28 cellular contexts compared by ENCODE assay signal in the genomic region with DNA sequence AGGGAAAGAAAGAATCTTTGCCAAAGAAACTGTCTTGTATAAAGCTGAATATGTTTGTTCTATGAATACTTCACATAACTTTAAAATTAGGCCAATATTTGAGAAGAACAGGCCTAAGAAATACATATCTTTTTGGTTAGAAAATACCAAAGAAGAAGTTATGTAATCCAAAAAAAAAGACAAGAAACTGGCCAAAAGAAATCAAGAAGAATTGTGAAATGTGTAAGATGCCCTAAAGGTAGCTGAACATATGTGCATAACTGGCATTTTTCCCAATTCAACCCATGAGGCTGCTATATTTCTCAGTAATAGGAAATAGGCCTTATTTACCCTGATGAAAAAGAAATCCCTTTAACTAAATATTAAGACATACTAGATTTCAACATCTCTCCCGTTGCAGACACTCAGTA.
DNase-seq lines count a peak whose midpoint lies in the region; ATAC-seq and TF ChIP-seq lines count a peak whose summit lies in the region.
"Had no signal": no experiment of that assay in that cellular context is flagged by ENCODE, and none has a peak within 500 bp of the region (broad histone marks: within the 10 kb centered on the region; RNA-seq: fewer than 3 reads in every experiment).

No MANE protein-coding gene starts in this region.

- no peaks in the 10 kb centered on the region for H3K36me3 ChIP-seq in tibial artery
- no peaks in the 10 kb centered on the region for H3K36me3 ChIP-seq in effector memory CD4-positive, alpha-beta T cell (ENCODE audit: control insufficient read depth, insufficient read depth, low read length)
- H3K36me3 ChIP-seq: cardiac muscle cell, spleen had no signal

- in situ Hi-C loops in astrocyte of the spinal cord (cut with HindIII; ENCODE audit: low sequenced_read_pairs), result no loop called here

- H3K27ac ChIP-seq in tibial artery, result peak overlapping the region; percentile 1 to 27
- H3K27ac ChIP-seq in effector memory CD4-positive, alpha-beta T cell (ENCODE audit: insufficient read depth, low read length, poor library complexity, severe bottlenecking), result no peak overlapping the region
- H3K27ac ChIP-seq: 22Rv1, cardiac muscle cell, spleen had no signal

- no peak overlapping the region for H3K4me3 ChIP-seq in astrocyte of the spinal cord (ENCODE audit: low read depth, low read length)
- H3K4me3 ChIP-seq in fibroblast of pulmonary artery (replicated peaks; ENCODE audit: low read depth, low read length), result no peak overlapping the region
- no peak overlapping the region for H3K4me3 ChIP-seq in tibial artery
- no peak overlapping the region for H3K4me3 ChIP-seq in effector memory CD4-positive, alpha-beta T cell (ENCODE audit: insufficient read depth, low read depth, low read length, poor library complexity, severe bottlenecking)
- H3K4me3 ChIP-seq: cardiac muscle cell, spleen had no signal

- H3K4me1 ChIP-seq in tibial artery, result peaks cover 0 to 23% (median 0%) of the 10 kb centered on the region in 4 donors
- no peaks in the 10 kb centered on the region for H3K4me1 ChIP-seq in effector memory CD4-positive, alpha-beta T cell (ENCODE audit: control insufficient read depth, insufficient read depth, low read length, poor library complexity, severe bottlenecking)
- H3K4me1 ChIP-seq: spleen had no signal

- TF ChIP-seq CTCF in astrocyte of the spinal cord (IDR thresholded peaks at IDR 0.05; ENCODE audit: low read depth, low read length) (no peak), fibroblast of pulmonary artery (IDR thresholded peaks at IDR 0.05; ENCODE audit: low read length, missing control alignments) (no peak), tibial artery (IDR thresholded peaks at IDR 0.05) (no peak)

- no peaks in the 10 kb centered on the region for H3K27me3 ChIP-seq in tibial artery
- H3K27me3 ChIP-seq in effector memory CD4-positive, alpha-beta T cell (replicated peaks; ENCODE audit: control insufficient read depth, insufficient read depth, low read length, poor library complexity, severe bottlenecking), result no peaks in the 10 kb centered on the region
- H3K27me3 ChIP-seq: cardiac muscle cell, spleen had no signal

- intact Hi-C loops in tibial artery (cut with DNase I; ENCODE audit: low total_unique reads), result no loop called here

- DNase-seq in DMS 273 (lab: John Stamatoyannopoulos, UW; ENCODE audit: unreplicated experiment) (peak; percentile 58), DMS 273 treated with DMSO at 0.1 percent for 48 hours (lab: John Stamatoyannopoulos, UW) (no peak), astrocyte of the spinal cord (ENCODE audit: low read depth, low spot score) (peak; percentile 40), fibroblast of pulmonary artery (ENCODE audit: low read depth) (peak; percentile 68), tibial artery (no peak), NCI-H524 treated with DMSO at 0.1 percent for 48 hours (lab: John Stamatoyannopoulos, UW) (no peak)
- no peak for DNase-seq in effector memory CD4-positive, alpha-beta T cell
- DNase-seq: activated CD4-positive, alpha-beta T cell treated with anti-CD3 and anti-CD28 coated beads, Interleukin-2, amount 50 U/mL, for 48 hours; activated CD8-positive, alpha-beta memory T cell treated with anti-CD3 and anti-CD28 coated beads, Interleukin-2, amount 50 U/mL, for 4 hours; activated naive CD4-positive, alpha-beta T cell treated with anti-CD3 and anti-CD28 coated beads for 36 hours; amniotic stem cell; CD8-positive, alpha-beta T cell; DMS153; GOT3; islet precursor cell; Kasumi-1; left ventricle myocardium superior; naive thymus-derived CD8-positive, alpha-beta T cell; NCI-H1048; NCI-H1694; NCI-H510A treated with DMSO at 0.1 percent for 48 hours; spleen; substantia nigra; T-helper 1 cell had no signal

- no peak for ATAC-seq in HG03571 (IDR thresholded peaks at IDR 0.05; ENCODE audit: unreplicated experiment)
- ATAC-seq: CD8-positive, alpha-beta T cell; HepG2; left ventricle myocardium superior; naive thymus-derived CD8-positive, alpha-beta T cell had no signal

- no peaks in the 10 kb centered on the region for H3K9me3 ChIP-seq in tibial artery
- H3K9me3 ChIP-seq in effector memory CD4-positive, alpha-beta T cell (ENCODE audit: control insufficient read depth, low read length), result no peaks in the 10 kb centered on the region
- H3K9me3 ChIP-seq: spleen had no signal

Comparison
In these comparisons a context has a peak if more than half of its experiments do, and no peak if none do; other contexts are left out.
1. DNase-seq: peak in DMS 273 (single experiment), astrocyte of the spinal cord (single experiment) and fibroblast of pulmonary artery (single experiment); none in DMS 273 treated with DMSO at 0.1 percent for 48 hours (single experiment), tibial artery (0 of 2), effector memory CD4-positive, alpha-beta T cell (0 of 3) and NCI-H524 treated with DMSO at 0.1 percent for 48 hours (single experiment).